Comparison of ENCODE assay signal across 15 cellular contexts in the genomic region with DNA sequence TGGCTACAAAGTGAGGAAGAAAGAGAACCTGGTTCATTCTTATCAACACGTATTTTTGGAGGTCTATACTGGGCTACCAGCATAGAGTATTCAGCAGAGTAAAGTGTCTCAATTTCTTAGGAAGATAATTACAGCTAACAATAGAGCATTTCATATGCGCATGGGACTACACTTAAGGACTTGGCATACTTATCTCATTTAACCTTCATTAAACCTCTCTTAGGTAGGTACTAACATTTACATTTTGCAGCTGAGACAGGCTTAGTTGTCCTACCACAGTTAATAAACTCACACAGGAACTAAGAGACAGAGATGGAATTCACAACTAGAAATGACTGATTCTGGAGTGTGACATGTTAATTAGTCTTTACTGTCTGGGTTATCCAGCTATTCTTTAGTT.
DNase-seq lines count a peak whose midpoint lies in the region; ATAC-seq, FAIRE-seq and TF ChIP-seq lines count a peak whose summit lies in the region.
"Had no signal": no experiment of that assay in that cellular context is flagged by ENCODE, and none has a peak within 500 bp of the region (broad histone marks: within the 10 kb centered on the region; RNA-seq: fewer than 3 reads in every experiment).

No MANE protein-coding gene starts in this region.

- no peak for DNase-seq in activated naive CD4-positive, alpha-beta T cell treated with anti-CD3 and anti-CD28 coated beads for 36 hours
- no peak for DNase-seq in activated naive CD4-positive, alpha-beta T cell treated with anti-CD3 and anti-CD28 coated beads, Interleukin-2, amount 10 ng/mL, durations not matched to agents 7 days and 5 days
- no peak for DNase-seq in H54 (ENCODE audit: insufficient read length, low spot score)
- no peak for DNase-seq in osteocyte (ENCODE audit: extremely low spot score, unreplicated experiment)
- DNase-seq in prostate gland (ENCODE audit: low spot score), result no peak
- DNase-seq in Karpas-422, result no peak
- no peak for DNase-seq in natural killer cell
- DNase-seq: COR-L47, HCEC 1CT, NCI-H187 treated with DMSO at 0.1 percent for 48 hours, NCI-H2171 treated with DMSO at 0.1 percent for 48 hours, NCI-H510A, SHP77 treated with DMSO at 0.1 percent for 48 hours had no signal

- H3K4me3 ChIP-seq in prostate gland, result no peak overlapping the region
- no peak overlapping the region for H3K4me3 ChIP-seq in Karpas-422 (ENCODE audit: low read length)

- H3K9me3 ChIP-seq in prostate gland (no peaks in the 10 kb centered on the region), Karpas-422 (ENCODE audit: low read length) (no peaks in the 10 kb centered on the region)

- TF ChIP-seq CTCF in brain (conservative IDR thresholded peaks at IDR 0.05), result no peak
- no peak for TF ChIP-seq CTCF in osteocyte (IDR thresholded peaks at IDR 0.05)
- TF ChIP-seq CTCF in prostate gland (IDR thresholded peaks at IDR 0.05), result no peak
- no peak for TF ChIP-seq CTCF in natural killer cell (IDR thresholded peaks at IDR 0.05)

- no peak overlapping the region for H3K9ac ChIP-seq in Karpas-422 (ENCODE audit: low read length)

- H3K27ac ChIP-seq in prostate gland (no peak overlapping the region), Karpas-422 (ENCODE audit: low read length) (no peak overlapping the region)
- H3K27ac ChIP-seq: C4-2B had no signal

- FAIRE-seq in H54 (lab: Jason Lieb, UNC), result peak; percentile 80

- intact Hi-C loops in activated naive CD4-positive, alpha-beta T cell treated with anti-CD3 and anti-CD28 coated beads for 36 hours (cut with micrococcal nuclease), result no loop called here
- intact Hi-C loops in prostate gland (cut with DNase I), result loop anchor here (10.0 kb wide), 1 partner anchor 325 kb away; the partner anchor contains the start of gene REEP3
- intact Hi-C loops in natural killer cell (cut with micrococcal nuclease), result loop anchor here (10.0 kb wide), 1 partner anchor 265 kb away; the partner anchor contains the start of gene JMJD1C

- no peak overlapping the region for H3K4me2 ChIP-seq in Karpas-422 (ENCODE audit: low read depth, low read length, poor library complexity, severe bottlenecking)

- CTCF ChIA-PET in activated naive CD4-positive, alpha-beta T cell treated with anti-CD3 and anti-CD28 coated beads for 36 hours (lab: Charles Lee), result interaction anchor here (1.5 kb wide), 1 partner anchor 33 kb away, joined by 6 read pairs; no protein-coding TSS in a partner anchor
- CTCF ChIA-PET in activated naive CD4-positive, alpha-beta T cell treated with anti-CD3 and anti-CD28 coated beads, Interleukin-2, amount 10 ng/mL, durations not matched to agents 7 days and 5 days (lab: Charles Lee), result interaction anchor here (0.7 kb wide), 1 partner anchor 15 kb away, joined by 3 read pairs; no protein-coding TSS in a partner anchor

- no peaks in the 10 kb centered on the region for H3K9me3 Mint-ChIP-seq in activated naive CD4-positive, alpha-beta T cell treated with anti-CD3 and anti-CD28 coated beads for 36 hours
- no peaks in the 10 kb centered on the region for H3K9me3 Mint-ChIP-seq in activated naive CD4-positive, alpha-beta T cell treated with anti-CD3 and anti-CD28 coated beads, Interleukin-2, amount 10 ng/mL, durations not matched to agents 7 days and 5 days
- H3K9me3 Mint-ChIP-seq in brain, result no peaks in the 10 kb centered on the region
- H3K9me3 Mint-ChIP-seq in osteocyte (ENCODE audit: unreplicated experiment), result no peaks in the 10 kb centered on the region
- H3K9me3 Mint-ChIP-seq in natural killer cell, result no peaks in the 10 kb centered on the region

- no peak overlapping the region for H2AFZ ChIP-seq in Karpas-422 (ENCODE audit: low read length)

- H3K9me2 ChIP-seq in Karpas-422 (replicated peaks; ENCODE audit: insufficient read depth, low read length), result no peaks in the 10 kb centered on the region

- peaks cover 6% of the 10 kb centered on the region for H3K4me1 Mint-ChIP-seq in activated naive CD4-positive, alpha-beta T cell treated with anti-CD3 and anti-CD28 coated beads for 36 hours (ENCODE audit: low read depth)
- peaks cover 10% of the 10 kb centered on the region for H3K4me1 Mint-ChIP-seq in activated naive CD4-positive, alpha-beta T cell treated with anti-CD3 and anti-CD28 coated beads, Interleukin-2, amount 10 ng/mL, durations not matched to agents 7 days and 5 days
- peaks cover 48% of the 10 kb centered on the region for H3K4me1 Mint-ChIP-seq in brain
- peaks cover 52% of the 10 kb centered on the region for H3K4me1 Mint-ChIP-seq in osteocyte (ENCODE audit: unreplicated experiment)
- peaks cover 7 to 11% of the 10 kb centered on the region in 2 donors for H3K4me1 Mint-ChIP-seq in natural killer cell

- no peak overlapping the region for H3K4me3 Mint-ChIP-seq in activated naive CD4-positive, alpha-beta T cell treated with anti-CD3 and anti-CD28 coated beads for 36 hours
- no peak overlapping the region for H3K4me3 Mint-ChIP-seq in activated naive CD4-positive, alpha-beta T cell treated with anti-CD3 and anti-CD28 coated beads, Interleukin-2, amount 10 ng/mL, durations not matched to agents 7 days and 5 days
- no peak overlapping the region for H3K4me3 Mint-ChIP-seq in brain
- H3K4me3 Mint-ChIP-seq in osteocyte (ENCODE audit: unreplicated experiment), result no peak overlapping the region
- H3K4me3 Mint-ChIP-seq in natural killer cell, result no peak overlapping the region

- H3K27me3 ChIP-seq in prostate gland (replicated peaks; ENCODE audit: insufficient read depth) (no peaks in the 10 kb centered on the region), Karpas-422 (ENCODE audit: low read length) (no peaks in the 10 kb centered on the region)

- H3K27me3 Mint-ChIP-seq in activated naive CD4-positive, alpha-beta T cell treated with anti-CD3 and anti-CD28 coated beads for 36 hours (ENCODE audit: low read depth), result no peaks in the 10 kb centered on the region
- H3K27me3 Mint-ChIP-seq in activated naive CD4-positive, alpha-beta T cell treated with anti-CD3 and anti-CD28 coated beads, Interleukin-2, amount 10 ng/mL, durations not matched to agents 7 days and 5 days, result no peaks in the 10 kb centered on the region
- H3K27me3 Mint-ChIP-seq in brain (no peaks in the 10 kb centered on the region), osteocyte (ENCODE audit: unreplicated experiment) (no peaks in the 10 kb centered on the region), natural killer cell (ENCODE audit: low read depth in 2 of 2) (no peaks in the 10 kb centered on the region)

- WGBS in prostate gland, result 95% methylated on average over 2 of the region's 2 CpGs

- peaks cover 19% of the 10 kb centered on the region for H3K36me3 Mint-ChIP-seq in activated naive CD4-positive, alpha-beta T cell treated with anti-CD3 and anti-CD28 coated beads for 36 hours (ENCODE audit: low read depth)
- peaks cover 27% of the 10 kb centered on the region for H3K36me3 Mint-ChIP-seq in activated naive CD4-positive, alpha-beta T cell treated with anti-CD3 and anti-CD28 coated beads, Interleukin-2, amount 10 ng/mL, durations not matched to agents 7 days and 5 days
- H3K36me3 Mint-ChIP-seq in brain, result peaks cover 55% of the 10 kb centered on the region
- H3K36me3 Mint-ChIP-seq in osteocyte (ENCODE audit: unreplicated experiment), result peaks cover 28% of the 10 kb centered on the region
- H3K36me3 Mint-ChIP-seq in natural killer cell, result no peaks in the 10 kb centered on the region

- H3K79me2 ChIP-seq in Karpas-422 (ENCODE audit: low read length), result peaks cover 38% of the 10 kb centered on the region

- H3K27ac Mint-ChIP-seq in activated naive CD4-positive, alpha-beta T cell treated with anti-CD3 and anti-CD28 coated beads for 36 hours, result peak overlapping the region; percentile 11
- H3K27ac Mint-ChIP-seq in activated naive CD4-positive, alpha-beta T cell treated with anti-CD3 and anti-CD28 coated beads, Interleukin-2, amount 10 ng/mL, durations not matched to agents 7 days and 5 days, result no peak overlapping the region
- H3K27ac Mint-ChIP-seq in brain (peak overlapping the region in 3 of 5 experiments; percentile 3 to 11 (median 4)), osteocyte (ENCODE audit: unreplicated experiment) (peak overlapping the region; percentile 16), natural killer cell (no peak overlapping the region)

- TF ChIP-seq POLR2A in H54 (IDR thresholded peaks at IDR 0.05; ENCODE audit: low read depth, low read length), result no peak
- TF ChIP-seq POLR2A in prostate gland (IDR thresholded peaks at IDR 0.05), result no peak

- no peak for ATAC-seq in natural killer cell

- no peaks in the 10 kb centered on the region for H4K20me1 ChIP-seq in Karpas-422 (ENCODE audit: insufficient read depth, low read depth, low read length)

- H3K4me1 ChIP-seq in prostate gland (replicated peaks), result peaks cover 9% of the 10 kb centered on the region
- H3K4me1 ChIP-seq in Karpas-422 (ENCODE audit: low read length), result peaks cover 36% of the 10 kb centered on the region

- H3K36me3 ChIP-seq in prostate gland, result no peaks in the 10 kb centered on the region
- peaks cover 42% of the 10 kb centered on the region for H3K36me3 ChIP-seq in Karpas-422 (ENCODE audit: insufficient read depth, low read length)

Comparison
In these comparisons a context has a peak if more than half of its experiments do, and no peak if none do; other contexts are left out.
1. H3K27ac Mint-ChIP-seq: peak in activated naive CD4-positive, alpha-beta T cell treated with anti-CD3 and anti-CD28 coated beads for 36 hours (single experiment), brain (3 of 5) and osteocyte (single experiment); none in activated naive CD4-positive, alpha-beta T cell treated with anti-CD3 and anti-CD28 coated beads, Interleukin-2, amount 10 ng/mL, durations not matched to agents 7 days and 5 days (single experiment) and natural killer cell (0 of 2).